In the genomic region with DNA sequence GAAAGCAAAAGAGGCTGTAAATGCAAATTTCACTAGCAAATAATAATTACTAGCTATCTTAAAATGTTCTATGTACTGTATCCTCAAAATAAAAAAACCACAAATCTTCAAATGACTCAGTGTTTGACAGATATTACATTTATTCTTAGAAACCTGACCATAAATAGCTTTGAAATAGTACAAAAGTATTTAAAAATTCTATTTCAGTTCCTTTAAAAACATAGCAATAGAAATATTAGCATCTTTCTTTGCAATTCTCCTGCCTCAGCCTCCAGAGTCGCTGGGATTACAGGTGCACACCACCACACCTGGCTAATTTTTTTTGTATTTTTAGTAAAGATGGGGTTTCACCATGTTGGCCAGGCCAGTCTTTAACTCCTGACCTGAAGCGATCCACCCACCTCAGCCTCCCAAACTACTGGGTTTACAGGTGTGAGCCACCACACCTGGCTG, we compare ENCODE assay signal across 12 cellular contexts. TPM values are rescaled to one million over a fixed set of nuclear protein-coding genes. Genes with fewer than 3 reads are reported as not detected.
DNase-seq lines count a peak whose midpoint lies in the region; ATAC-seq and TF ChIP-seq lines count a peak whose summit lies in the region.
"Had no signal": no experiment of that assay in that cellular context is flagged by ENCODE, and none has a peak within 500 bp of the region (broad histone marks: within the 10 kb centered on the region; RNA-seq: fewer than 3 reads in every experiment).

No MANE protein-coding gene starts in this region.

- DNase-seq in T-helper 17 cell (no peak), ecto neural progenitor cell (ENCODE audit: low spot score) (no peak), WTC11 (ENCODE audit: low spot score) (no peak), NCI-H446 (lab: John Stamatoyannopoulos, UW) (no peak)
- no peak for DNase-seq in activated CD8-positive, alpha-beta memory T cell treated with anti-CD3 and anti-CD28 coated beads, Interleukin-2, amount 50 U/mL, for 4 hours
- DNase-seq: amygdala, Peyer's patch had no signal

- ATAC-seq in GM18520 (IDR thresholded peaks at IDR 0.05; ENCODE audit: unreplicated experiment): peak; percentile 83
- ATAC-seq in GM21515 (IDR thresholded peaks at IDR 0.05; ENCODE audit: unreplicated experiment): peak; percentile 66
- peak; percentile 78 for ATAC-seq in HG03064 (IDR thresholded peaks at IDR 0.05; ENCODE audit: low read depth, unreplicated experiment)
- no peak for ATAC-seq in T-helper 17 cell
- ATAC-seq in WTC11: no peak
- ATAC-seq: natural killer cell treated with Interleukin-12 subunit alpha and Interleukin-12 subunit beta and Interleukin-15 and Interleukin-18, amount 100 ng/mL, for 72 hours had no signal

- POLR2A ChIA-PET in WTC11 (lab: Charles Lee): interaction anchor here (0.6 kb wide), 1 partner anchor 49 kb away, joined by 3 read pairs; no protein-coding TSS in a partner anchor

- H3K36me3 Mint-ChIP-seq in T-helper 17 cell (ENCODE audit: low read depth): peaks cover 6% of the 10 kb centered on the region
- peaks cover 52% of the 10 kb centered on the region for H3K36me3 Mint-ChIP-seq in WTC11

- CTCF ChIA-PET in WTC11 (lab: Charles Lee): no interaction called here

- H3K27me3 Mint-ChIP-seq in T-helper 17 cell (no peaks in the 10 kb centered on the region), WTC11 (ENCODE audit: low read depth) (no peaks in the 10 kb centered on the region)
- H3K27me3 Mint-ChIP-seq: natural killer cell treated with Interleukin-12 subunit alpha and Interleukin-12 subunit beta and Interleukin-15 and Interleukin-18, amount 100 ng/mL, for 72 hours had no signal

- peak overlapping the region; percentile 11 for H3K27ac Mint-ChIP-seq in T-helper 17 cell
- H3K27ac Mint-ChIP-seq in WTC11: no peak overlapping the region
- H3K27ac Mint-ChIP-seq: natural killer cell treated with Interleukin-12 subunit alpha and Interleukin-12 subunit beta and Interleukin-15 and Interleukin-18, amount 100 ng/mL, for 72 hours had no signal

- H3K4me3 Mint-ChIP-seq in T-helper 17 cell: no peak overlapping the region
- no peak overlapping the region for H3K4me3 Mint-ChIP-seq in WTC11
- H3K4me3 Mint-ChIP-seq: natural killer cell treated with Interleukin-12 subunit alpha and Interleukin-12 subunit beta and Interleukin-15 and Interleukin-18, amount 100 ng/mL, for 72 hours had no signal

- H3K9me3 ChIP-seq in T-helper 17 cell (ENCODE audit: control insufficient read depth, low read length, poor library complexity, severe bottlenecking): no peaks in the 10 kb centered on the region
- H3K9me3 ChIP-seq: HAP-1, Peyer's patch had no signal

- no peaks in the 10 kb centered on the region for H3K9me3 Mint-ChIP-seq in WTC11
- H3K9me3 Mint-ChIP-seq: natural killer cell treated with Interleukin-12 subunit alpha and Interleukin-12 subunit beta and Interleukin-15 and Interleukin-18, amount 100 ng/mL, for 72 hours had no signal

- TF ChIP-seq CTCF in WTC11 (IDR thresholded peaks at IDR 0.05): no peak

- H3K4me1 Mint-ChIP-seq in T-helper 17 cell (peaks cover 5% of the 10 kb centered on the region), WTC11 (no peaks in the 10 kb centered on the region)

TF ChIP-seq in WTC11, 78 proteins besides CTCF, POLR2A, EP300 and RAD21:
- TF ChIP-seq OVOL2 (CRISPR knock-in tag; IDR thresholded peaks at IDR 0.05; ENCODE audit: borderline replicate concordance) (no peak), TEAD1 (CRISPR knock-in tag; IDR thresholded peaks at IDR 0.05) (no peak), ESRRA (CRISPR knock-in tag; IDR thresholded peaks at IDR 0.05; ENCODE audit: borderline replicate concordance) (no peak), FOXJ3 (CRISPR knock-in tag; IDR thresholded peaks at IDR 0.05; ENCODE audit: borderline replicate concordance) (no peak), ZNF263 (CRISPR knock-in tag; IDR thresholded peaks at IDR 0.05; ENCODE audit: low read depth) (no peak), GRHL2 (CRISPR knock-in tag; IDR thresholded peaks at IDR 0.05; ENCODE audit: insufficient replicate concordance, severe bottlenecking) (no peak), NFATC4 (CRISPR knock-in tag; IDR thresholded peaks at IDR 0.05) (no peak), EMX1 (CRISPR knock-in tag; IDR thresholded peaks at IDR 0.05) (no peak)

RNA-seq across cellular contexts. Expression of gene MSH6, which starts 50.6 kb away (rescaled TPM):
- total RNA-seq in T-helper 17 cell (10 to 100 TPM; 24.2 to 27.8 TPM), WTC11 (2021) (235 to 275 TPM (median 247 TPM) in 3 replicates)

Comparison
In these comparisons a context has a peak if more than half of its experiments do, and no peak if none do; other contexts are left out.
1. ATAC-seq: peak in GM18520 (single experiment), GM21515 (single experiment) and HG03064 (single experiment); none in T-helper 17 cell (single experiment) and WTC11 (single experiment).